ENCODE assay signal across 8 cellular contexts in genomic region chr1:37477198-37477931, GRCh38. TPM values are rescaled to one million over a fixed set of nuclear protein-coding genes. Genes with fewer than 3 reads are reported as not detected.
A peak's percentile ranks its signal among the peaks of the same experiment; 100 is the strongest.
DNase-seq lines count a peak whose midpoint lies in the region; ATAC-seq and TF ChIP-seq lines count a peak whose summit lies in the region.

No MANE protein-coding gene starts in this region.

- H3K36me3 Mint-ChIP-seq in CD14-positive monocyte, result peaks cover 40 to 42% of the 10 kb centered on the region in 2 donors
- peaks cover 74% of the 10 kb centered on the region for H3K36me3 Mint-ChIP-seq in activated CD4-positive, alpha-beta T cell treated with anti-CD3 and anti-CD28 coated beads for 36 hours (ENCODE audit: low read depth)
- H3K36me3 Mint-ChIP-seq in mesothelial cell of epicardium, result peaks cover 9% of the 10 kb centered on the region

- H3K9me3 Mint-ChIP-seq in CD14-positive monocyte, result no peaks in the 10 kb centered on the region
- no peaks in the 10 kb centered on the region for H3K9me3 Mint-ChIP-seq in activated CD4-positive, alpha-beta T cell treated with anti-CD3 and anti-CD28 coated beads for 36 hours (ENCODE audit: low read depth)
- H3K9me3 Mint-ChIP-seq in mesothelial cell of epicardium, result no peaks in the 10 kb centered on the region

- H3K27ac Mint-ChIP-seq in CD14-positive monocyte (peak overlapping the region; percentile 95 to 99 (median 98)), mesothelial cell of epicardium (peak overlapping the region; percentile 88)
- peak overlapping the region; percentile 98 for H3K27ac Mint-ChIP-seq in activated CD4-positive, alpha-beta T cell treated with anti-CD3 and anti-CD28 coated beads for 36 hours

- POLR2A ChIA-PET in activated CD4-positive, alpha-beta T cell treated with anti-CD3 and anti-CD28 coated beads for 36 hours (lab: Charles Lee), result interaction anchor here (0.6 to 4.6 kb wide), 8 partner anchors 9 to 1316 kb away, joined by 3 to 30 read pairs (median 4); partner anchors contain the start of gene SNIP1

- peak overlapping the region; percentile 61 for H3K4me3 ChIP-seq in choroid plexus epithelial cell (ENCODE audit: low read depth, low read length)

- ATAC-seq in GM19438 (IDR thresholded peaks at IDR 0.05; ENCODE audit: low read depth, unreplicated experiment), result peak; percentile 35
- peak; percentile 35 for ATAC-seq in activated CD4-positive, alpha-beta T cell treated with anti-CD3 and anti-CD28 coated beads for 36 hours

- peak; percentile 84 for DNase-seq in CD14-positive monocyte (ENCODE audit: low spot score)
- DNase-seq in HT1080 (ENCODE audit: low read depth), result peak; percentile 70
- DNase-seq in activated CD4-positive, alpha-beta T cell treated with anti-CD3 and anti-CD28 coated beads for 36 hours, result peak; percentile 90
- peak; percentile 70 for DNase-seq in choroid plexus epithelial cell (ENCODE audit: low read depth)
- DNase-seq in mesothelial cell of epicardium (ENCODE audit: low spot score in 2 of 2, unreplicated experiment in 2 of 2), result no peak
- DNase-seq in stimulated activated CD8-positive, alpha-beta memory T cell treated with anti-CD3 and anti-CD28 coated beads, Interleukin-7, amount 100 ng/mL, for 1 hour (ENCODE audit: low read depth in 2 of 2), result peak; percentile 62 to 65
- DNase-seq in SK-N-DZ (ENCODE audit: low spot score), result no peak

- CTCF ChIA-PET in activated CD4-positive, alpha-beta T cell treated with anti-CD3 and anti-CD28 coated beads for 36 hours (lab: Charles Lee), result interaction anchor here (0.6 to 3.9 kb wide), 8 partner anchors 10 to 629 kb away, joined by 3 to 63 read pairs (median 4); partner anchors contain the start of gene CDCA8

- H3K4me1 Mint-ChIP-seq in CD14-positive monocyte (peaks cover 78% of the 10 kb centered on the region), mesothelial cell of epicardium (peaks cover 45% of the 10 kb centered on the region)
- peaks cover 43% of the 10 kb centered on the region for H3K4me1 Mint-ChIP-seq in activated CD4-positive, alpha-beta T cell treated with anti-CD3 and anti-CD28 coated beads for 36 hours

- peaks cover 2 to 9% (median 4%) of the 10 kb centered on the region in 3 donors for H3K27me3 Mint-ChIP-seq in CD14-positive monocyte (ENCODE audit: low read depth in 3 of 3)
- H3K27me3 Mint-ChIP-seq in activated CD4-positive, alpha-beta T cell treated with anti-CD3 and anti-CD28 coated beads for 36 hours, result no peaks in the 10 kb centered on the region
- peaks cover 9% of the 10 kb centered on the region for H3K27me3 Mint-ChIP-seq in mesothelial cell of epicardium (ENCODE audit: low read depth)

- intact Hi-C loops in CD14-positive monocyte (cut with micrococcal nuclease), result loop anchor here in 1 of 2 donors (10.0 kb wide), 1 partner anchor 1173 kb away; the partner anchor contains the start of gene SH3D21
- intact Hi-C loops in activated CD4-positive, alpha-beta T cell treated with anti-CD3 and anti-CD28 coated beads for 36 hours (cut with DNase I, micrococcal nuclease), result loop anchor here (5.0 to 10.0 kb wide), 8 partner anchors 100 to 1543 kb away; partner anchors contain the start of genes AGO3 (in 1 of the 2), CDCA8 (in 1 of the 2), GNL2 (in 1 of the 2) and MTF1 (in 1 of the 2)

- no peak for TF ChIP-seq CTCF in CD14-positive monocyte (IDR thresholded peaks at IDR 0.05)
- no peak for TF ChIP-seq CTCF in choroid plexus epithelial cell (conservative IDR thresholded peaks at IDR 0.05; ENCODE audit: low read depth, low read length)
- TF ChIP-seq CTCF in mesothelial cell of epicardium (IDR thresholded peaks at IDR 0.05; ENCODE audit: unreplicated experiment), result no peak

- H3K4me3 Mint-ChIP-seq in CD14-positive monocyte (peak overlapping the region; percentile 86 to 91), mesothelial cell of epicardium (peak overlapping the region; percentile 72)
- H3K4me3 Mint-ChIP-seq in activated CD4-positive, alpha-beta T cell treated with anti-CD3 and anti-CD28 coated beads for 36 hours, result peak overlapping the region; percentile 95

RNA-seq across cellular contexts. Expression of gene ZC3H12A, which starts 3.0 kb away (rescaled TPM):
- polyA plus RNA-seq in CD14-positive monocyte, result 1 to 10 TPM; 5.2 to 5.8 TPM
- 8.7 and 9.8 TPM in 2 replicates for total RNA-seq in HT1080 (2014; rRNA removed; shearing (Covaris generic))
- 7.6 and 10.3 TPM in 2 replicates for polyA plus RNA-seq in HT1080 (2015; cell fraction: cytosol; rRNA removed)
- 47.2 and 49.4 TPM in 2 replicates for polyA plus RNA-seq in HT1080 (2015; cell fraction: nucleus; rRNA removed)
- 10 to 100 TPM; 29.7 to 31.2 TPM for total RNA-seq in activated CD4-positive, alpha-beta T cell treated with anti-CD3 and anti-CD28 coated beads for 36 hours
- total RNA-seq in mesothelial cell of epicardium, result 8.9 to 11.1 TPM (median 9.2 TPM) in 3 replicates
- polyA plus RNA-seq in SK-N-DZ (2014; cell fraction: cytosol; rRNA removed), result 0.95 and 1.2 TPM in 2 replicates
- 1.9 and 2.5 TPM in 2 replicates for polyA plus RNA-seq in SK-N-DZ (2014; cell fraction: nucleus; rRNA removed)

RNA-seq across cellular contexts. Expression of gene MEAF6, which starts 37.2 kb away (rescaled TPM):
- 10 to 100 TPM; 79.2 to 99.8 TPM for polyA plus RNA-seq in CD14-positive monocyte
- 65.4 and 72.9 TPM in 2 replicates for total RNA-seq in HT1080 (2014; rRNA removed; shearing (Covaris generic))
- polyA plus RNA-seq in HT1080 (2015; cell fraction: cytosol; rRNA removed), result 79.2 and 84.5 TPM in 2 replicates
- polyA plus RNA-seq in HT1080 (2015; cell fraction: nucleus; rRNA removed), result 45.8 and 50.2 TPM in 2 replicates
- 10 to 100 TPM; 66.8 to 72.2 TPM for total RNA-seq in activated CD4-positive, alpha-beta T cell treated with anti-CD3 and anti-CD28 coated beads for 36 hours
- 58.2 to 58.7 TPM (median 58.4 TPM) in 3 replicates for total RNA-seq in mesothelial cell of epicardium
- polyA plus RNA-seq in SK-N-DZ (2014; cell fraction: cytosol; rRNA removed), result 105 and 117 TPM in 2 replicates
- polyA plus RNA-seq in SK-N-DZ (2014; cell fraction: nucleus; rRNA removed), result 63.0 and 96.6 TPM in 2 replicates

Comparison
In these comparisons a context has a peak if more than half of its experiments do, and no peak if none do; other contexts are left out.
1. DNase-seq: peak in CD14-positive monocyte (single experiment), HT1080 (single experiment), activated CD4-positive, alpha-beta T cell treated with anti-CD3 and anti-CD28 coated beads for 36 hours (single experiment), choroid plexus epithelial cell (single experiment) and stimulated activated CD8-positive, alpha-beta memory T cell treated with anti-CD3 and anti-CD28 coated beads, Interleukin-7, amount 100 ng/mL, for 1 hour (2 of 2); none in mesothelial cell of epicardium (0 of 2) and SK-N-DZ (single experiment).
2. Peak in every context shown above with its lines, with median percentiles within 50 percentile points of each other: H3K27ac Mint-ChIP-seq and H3K4me3 Mint-ChIP-seq.